ENCODE assay signal across 9 cellular contexts in the genomic region with DNA sequence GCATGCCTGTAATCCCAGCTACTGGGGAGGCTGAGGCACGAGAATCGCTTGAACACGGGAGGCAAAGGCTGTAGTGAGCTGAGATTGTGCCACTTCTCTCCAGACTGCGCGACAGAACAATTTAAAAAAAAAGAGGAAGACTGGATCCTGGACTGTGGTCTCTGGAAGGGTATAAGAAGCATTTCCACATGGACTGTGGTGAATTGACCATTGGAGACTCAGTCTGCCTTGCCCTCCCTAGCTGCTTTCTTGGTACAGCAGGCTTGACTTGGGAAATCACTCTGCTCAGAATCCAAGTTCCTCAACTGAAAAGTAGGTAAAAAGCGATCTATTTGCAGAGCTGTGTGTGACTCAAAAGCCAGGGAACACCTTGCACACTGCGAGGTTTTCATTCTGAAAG. TPM values are rescaled to one million over a fixed set of nuclear protein-coding genes. Genes with fewer than 3 reads are reported as not detected.
DNase-seq lines count a peak whose midpoint lies in the region; ATAC-seq and TF ChIP-seq lines count a peak whose summit lies in the region.
"Had no signal": no experiment of that assay in that cellular context is flagged by ENCODE, and none has a peak within 500 bp of the region (broad histone marks: within the 10 kb centered on the region; RNA-seq: fewer than 3 reads in every experiment).

No MANE protein-coding gene starts in this region.

- no peaks in the 10 kb centered on the region for H3K9me2 ChIP-seq in PC-3 (replicated peaks; ENCODE audit: low read length)

- TSS peak; percentile 29 for BruUV-seq in PC-3 (replicated peaks; lab: Mats Ljungman, UMichigan)

- H3K27me3 Mint-ChIP-seq in activated CD4-positive, alpha-beta T cell treated with anti-CD3 and anti-CD28 coated beads, Interleukin-2, amount 10 ng/mL, durations not matched to agents 7 days and 5 days = no peaks in the 10 kb centered on the region
- peaks cover 7% of the 10 kb centered on the region for H3K27me3 Mint-ChIP-seq in glutamatergic neuron (ENCODE audit: unreplicated experiment)

- ATAC-seq in PC-3 (no peak), HG02763 (IDR thresholded peaks at IDR 0.05; ENCODE audit: unreplicated experiment) (no peak), SK-N-SH treated with all-trans-retinoic acid at 6 μM for 48 hours (no peak), GM18858 (IDR thresholded peaks at IDR 0.05; ENCODE audit: unreplicated experiment) (no peak)

- H3K9ac ChIP-seq in PC-3 (ENCODE audit: low read length) = no peak overlapping the region
- H3K9ac ChIP-seq in subcutaneous abdominal adipose tissue (ENCODE audit: low read length in 5 of 5) = peak overlapping the region in 3 of 5 donors; percentile 89 to 100 (median 91)

- H3K79me2 ChIP-seq in PC-3 (ENCODE audit: low read length) = peaks cover 33% of the 10 kb centered on the region

- peaks cover 32% of the 10 kb centered on the region for H3K4me1 Mint-ChIP-seq in activated CD4-positive, alpha-beta T cell treated with anti-CD3 and anti-CD28 coated beads, Interleukin-2, amount 10 ng/mL, durations not matched to agents 7 days and 5 days
- H3K4me1 Mint-ChIP-seq in glutamatergic neuron (ENCODE audit: low read depth, unreplicated experiment) = peaks cover 9% of the 10 kb centered on the region

- H3K27ac ChIP-seq in PC-3 (ENCODE audit: low read length) = no peak overlapping the region
- peak overlapping the region; percentile 88 for H3K27ac ChIP-seq in subcutaneous abdominal adipose tissue (ENCODE audit: low read depth, low read length)

- TF ChIP-seq CTCF in PC-3 (conservative IDR thresholded peaks at IDR 0.05; ENCODE audit: low read depth, low read length) = no peak
- no peak for TF ChIP-seq CTCF in glutamatergic neuron (IDR thresholded peaks at IDR 0.05; ENCODE audit: partially characterized antibody, unreplicated experiment)

- no peaks in the 10 kb centered on the region for H3F3A ChIP-seq in PC-3 (ENCODE audit: low read length, unreplicated experiment)

- peaks cover 13% of the 10 kb centered on the region for H3K4me1 ChIP-seq in PC-3 (ENCODE audit: insufficient read depth, low read length)
- peaks cover 20 to 33% (median 29%) of the 10 kb centered on the region in 5 donors for H3K4me1 ChIP-seq in subcutaneous abdominal adipose tissue (ENCODE audit: control insufficient read depth in 5 of 5, insufficient read depth in 5 of 5, low read length in 5 of 5)

- H3K36me3 Mint-ChIP-seq in activated CD4-positive, alpha-beta T cell treated with anti-CD3 and anti-CD28 coated beads, Interleukin-2, amount 10 ng/mL, durations not matched to agents 7 days and 5 days (ENCODE audit: low read depth) = peaks cover 16% of the 10 kb centered on the region
- no peaks in the 10 kb centered on the region for H3K36me3 Mint-ChIP-seq in glutamatergic neuron (ENCODE audit: unreplicated experiment)

- H3K9me3 Mint-ChIP-seq in activated CD4-positive, alpha-beta T cell treated with anti-CD3 and anti-CD28 coated beads, Interleukin-2, amount 10 ng/mL, durations not matched to agents 7 days and 5 days = no peaks in the 10 kb centered on the region
- peaks cover 12% of the 10 kb centered on the region for H3K9me3 Mint-ChIP-seq in glutamatergic neuron (ENCODE audit: unreplicated experiment)

- POLR2A ChIA-PET in activated CD4-positive, alpha-beta T cell treated with anti-CD3 and anti-CD28 coated beads, Interleukin-2, amount 10 ng/mL, durations not matched to agents 7 days and 5 days (lab: Charles Lee) = interaction anchor here (0.7 to 1.2 kb wide), 2 partner anchors 117 to 118 kb away, joined by 3 to 4 read pairs; no protein-coding TSS in a partner anchor
- POLR2A ChIA-PET in PC-3 (lab: Charles Lee; ENCODE audit: unreplicated experiment) = interaction anchor here (0.7 kb wide), 1 partner anchor 9 kb away, joined by 4 read pairs; no protein-coding TSS in a partner anchor

- no peak for DNase-seq in activated CD4-positive, alpha-beta T cell treated with anti-CD3 and anti-CD28 coated beads, Interleukin-2, amount 10 ng/mL, durations not matched to agents 7 days and 5 days
- DNase-seq in activated CD4-positive, alpha-beta T cell treated with anti-CD3 and anti-CD28 coated beads, Interleukin-2, amount 50 U/mL, for 1 hour = no peak
- no peak for DNase-seq in PC-3
- no peak for DNase-seq in glutamatergic neuron

- H3K9me3 ChIP-seq in PC-3 (ENCODE audit: low read length) = no peaks in the 10 kb centered on the region
- peaks cover 0 to 4% (median 0%) of the 10 kb centered on the region in 5 donors for H3K9me3 ChIP-seq in subcutaneous abdominal adipose tissue (ENCODE audit: control insufficient read depth in 5 of 5, low read length in 5 of 5)
- H3K9me3 ChIP-seq: prostate gland had no signal

- H3K27me3 ChIP-seq in PC-3 (ENCODE audit: low read length) = no peaks in the 10 kb centered on the region
- H3K27me3 ChIP-seq in subcutaneous abdominal adipose tissue (ENCODE audit: control insufficient read depth in 5 of 5, insufficient read depth in 4 of 5, low read length in 5 of 5) = peaks cover 0 to 8% (median 0%) of the 10 kb centered on the region in 5 donors

- peak overlapping the region; percentile 96; the same call in 1 of the 2 replicates for H3K4me2 ChIP-seq in PC-3 (ENCODE audit: low read length)

- no peaks in the 10 kb centered on the region for H3K36me3 ChIP-seq in PC-3 (ENCODE audit: low read depth, low read length)
- peaks cover 0 to 3% (median 2%) of the 10 kb centered on the region in 5 donors for H3K36me3 ChIP-seq in subcutaneous abdominal adipose tissue (ENCODE audit: control insufficient read depth in 5 of 5, insufficient read depth in 5 of 5, low read length in 5 of 5)
- H3K36me3 ChIP-seq: prostate gland had no signal

- CTCF ChIA-PET in activated CD4-positive, alpha-beta T cell treated with anti-CD3 and anti-CD28 coated beads, Interleukin-2, amount 10 ng/mL, durations not matched to agents 7 days and 5 days (lab: Charles Lee) = interaction anchor here (0.8 to 2.5 kb wide), 23 partner anchors 7 to 249 kb away, joined by 3 to 40 read pairs (median 4); partner anchors contain the start of genes ANKS3, CORO7, DNAAF8 and HMOX2
- CTCF ChIA-PET in PC-3 (lab: Charles Lee) = interaction anchor here (0.5 to 1.1 kb wide), 3 partner anchors 8 to 72 kb away, joined by 3 read pairs; no protein-coding TSS in a partner anchor

- peak overlapping the region; percentile 81 for H3K4me3 Mint-ChIP-seq in activated CD4-positive, alpha-beta T cell treated with anti-CD3 and anti-CD28 coated beads, Interleukin-2, amount 10 ng/mL, durations not matched to agents 7 days and 5 days
- H3K4me3 Mint-ChIP-seq in glutamatergic neuron (ENCODE audit: unreplicated experiment) = peak overlapping the region; percentile 95

- 0 out of 2 replicates have a peak overlapping the region, but pooled peaks have one; percentile 95 for H2AFZ ChIP-seq in PC-3 (ENCODE audit: low read length)

- intact Hi-C loops in PC-3 (cut with micrococcal nuclease) = no loop called here

- peak overlapping the region; percentile 100 for H3K27ac Mint-ChIP-seq in activated CD4-positive, alpha-beta T cell treated with anti-CD3 and anti-CD28 coated beads, Interleukin-2, amount 10 ng/mL, durations not matched to agents 7 days and 5 days
- H3K27ac Mint-ChIP-seq in glutamatergic neuron (ENCODE audit: unreplicated experiment) = peak overlapping the region; percentile 48

- H3K4me3 ChIP-seq in PC-3 (ENCODE audit: low read length) (no peak overlapping the region), subcutaneous abdominal adipose tissue (ENCODE audit: low read depth in 1 of 5, low read length in 5 of 5) (peak overlapping the region; percentile 48 to 94 (median 80))

- H4K20me1 ChIP-seq in PC-3 (ENCODE audit: low read length) = 0 out of 2 replicates have a peak, but pooled peaks cover 8% of the 10 kb centered on the region

TF ChIP-seq in SK-N-SH treated with all-trans-retinoic acid at 6 μM for 48 hours, 23 proteins besides CTCF, POLR2A, EP300 and RAD21 (continues in another document):
- TF ChIP-seq ZFP3 (CRISPR knock-in tag; IDR thresholded peaks at IDR 0.05) = no peak
- no peak for TF ChIP-seq ZNF565 (CRISPR knock-in tag; conservative IDR thresholded peaks at IDR 0.05; ENCODE audit: low read depth)
- no peak for TF ChIP-seq CSRNP3 (CRISPR knock-in tag; IDR thresholded peaks at IDR 0.05)
- TF ChIP-seq TOX (CRISPR knock-in tag; IDR thresholded peaks at IDR 0.05; ENCODE audit: borderline replicate concordance) = no peak

RNA-seq across cellular contexts. Expression of gene MGRN1, which starts 1.0 kb away (rescaled TPM):
- total RNA-seq in activated CD4-positive, alpha-beta T cell treated with anti-CD3 and anti-CD28 coated beads, Interleukin-2, amount 10 ng/mL, durations not matched to agents 7 days and 5 days = 10 to 100 TPM; 74.4 to 79.5 TPM
- total RNA-seq in PC-3 (2014; rRNA removed) = 22.7 and 38.2 TPM in 2 replicates
- 150 TPM for total RNA-seq in glutamatergic neuron (ENCODE audit: unreplicated experiment)

RNA-seq across cellular contexts. Expression of gene UBALD1, which starts 8.9 kb away (rescaled TPM):
- total RNA-seq in activated CD4-positive, alpha-beta T cell treated with anti-CD3 and anti-CD28 coated beads, Interleukin-2, amount 10 ng/mL, durations not matched to agents 7 days and 5 days = 10 to 100 TPM; 21.5 to 22.2 TPM
- total RNA-seq in PC-3 (2014; rRNA removed) (24.6 and 28.2 TPM in 2 replicates), glutamatergic neuron (ENCODE audit: unreplicated experiment) (54.6 TPM)
